ENCODE assay signal across 1 cellular context in the genomic region with DNA sequence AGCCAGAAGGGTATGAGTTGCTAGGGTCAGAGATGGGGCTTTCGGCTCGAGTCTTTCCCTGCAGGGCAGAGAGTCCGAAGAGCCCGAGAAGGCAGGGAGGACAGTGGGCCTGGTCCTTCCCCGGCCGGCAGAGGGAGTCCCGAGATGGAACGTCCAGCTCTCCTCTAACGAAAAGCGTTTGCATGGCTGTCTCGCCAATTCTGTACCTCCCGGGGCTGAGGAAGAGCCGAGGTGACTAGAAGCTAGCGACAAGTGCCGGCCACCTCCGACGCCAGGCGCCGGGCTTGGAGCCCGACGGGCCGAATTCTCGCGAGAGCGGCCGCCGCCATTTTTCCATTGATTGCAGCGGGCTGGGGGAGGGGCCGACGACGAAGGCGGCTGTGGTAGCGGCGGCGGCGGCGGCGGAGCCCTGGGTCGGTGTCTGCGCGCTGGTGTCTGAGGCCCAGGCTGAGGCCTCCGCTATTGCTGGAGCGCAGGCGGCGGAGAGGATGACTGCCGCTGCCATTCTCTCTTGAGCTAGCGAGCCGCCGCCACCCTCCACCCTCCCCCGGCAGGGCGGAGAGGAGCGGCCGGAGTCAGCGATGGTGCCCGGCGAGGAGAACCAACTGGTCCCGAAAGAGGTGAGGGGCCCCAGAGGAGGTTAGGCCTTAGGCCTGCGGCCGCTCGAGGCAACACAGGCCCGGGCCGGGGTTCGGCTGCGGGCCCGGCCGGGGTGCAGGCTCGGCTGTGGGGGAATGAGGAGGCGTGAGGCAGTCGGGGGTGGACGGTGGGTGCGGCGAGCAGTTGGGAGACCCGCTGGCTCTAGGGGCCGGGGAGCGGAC.
TF ChIP-seq lines count a peak whose summit lies in the region.

TSS of gene USP47 (plus strand) at position 368 of the 821 bp plus-strand sequence. CDS start at position 582, 214 bp downstream.

TF ChIP-seq in K562, 482 proteins besides CTCF, POLR2A, EP300 and RAD21 (continued from another document and continues in another):
- TF ChIP-seq ZNF507 (tag; conservative IDR thresholded peaks at IDR 0.05): no peak
- no peak for TF ChIP-seq TARDBP (IDR thresholded peaks at IDR 0.05)
- no peak for TF ChIP-seq ZNF175 (CRISPR knock-in tag; IDR thresholded peaks at IDR 0.05; ENCODE audit: low read depth)
- TF ChIP-seq EGR1 (conservative IDR thresholded peaks at IDR 0.05): peak; percentile 70; the same call in 1 of the 2 replicates
- TF ChIP-seq ZNF785 (CRISPR knock-in tag; IDR thresholded peaks at IDR 0.05): no peak
- peak; percentile 55; the same call in 1 of the 2 replicates for TF ChIP-seq TCF7 (IDR thresholded peaks at IDR 0.05; ENCODE audit: borderline replicate concordance)
- no peak for TF ChIP-seq ZNF146 (CRISPR knock-in tag; IDR thresholded peaks at IDR 0.05; ENCODE audit: unreplicated experiment)
- TF ChIP-seq KAT8 (IDR thresholded peaks at IDR 0.05; ENCODE audit: low read depth): no peak
- TF ChIP-seq TOE1 (IDR thresholded peaks at IDR 0.05; ENCODE audit: borderline replicate concordance): no peak; the same call in 1 of the 2 replicates
- 0 out of 2 replicates have a peak, but pooled peaks have one; percentile 58 for TF ChIP-seq TOE1 (CRISPR knock-in tag; IDR thresholded peaks at IDR 0.05; ENCODE audit: borderline replicate concordance, low read depth)
- TF ChIP-seq, protein P1, sequence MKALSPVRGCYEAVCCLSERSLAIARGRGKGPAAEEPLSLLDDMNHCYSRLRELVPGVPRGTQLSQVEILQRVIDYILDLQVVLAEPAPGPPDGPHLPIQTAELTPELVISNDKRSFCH (CRISPR knock-in tag; IDR thresholded peaks at IDR 0.05): no peak
- TF ChIP-seq, protein P1 (tag; IDR thresholded peaks at IDR 0.05): peak; percentile 83
- TF ChIP-seq, protein P2, sequence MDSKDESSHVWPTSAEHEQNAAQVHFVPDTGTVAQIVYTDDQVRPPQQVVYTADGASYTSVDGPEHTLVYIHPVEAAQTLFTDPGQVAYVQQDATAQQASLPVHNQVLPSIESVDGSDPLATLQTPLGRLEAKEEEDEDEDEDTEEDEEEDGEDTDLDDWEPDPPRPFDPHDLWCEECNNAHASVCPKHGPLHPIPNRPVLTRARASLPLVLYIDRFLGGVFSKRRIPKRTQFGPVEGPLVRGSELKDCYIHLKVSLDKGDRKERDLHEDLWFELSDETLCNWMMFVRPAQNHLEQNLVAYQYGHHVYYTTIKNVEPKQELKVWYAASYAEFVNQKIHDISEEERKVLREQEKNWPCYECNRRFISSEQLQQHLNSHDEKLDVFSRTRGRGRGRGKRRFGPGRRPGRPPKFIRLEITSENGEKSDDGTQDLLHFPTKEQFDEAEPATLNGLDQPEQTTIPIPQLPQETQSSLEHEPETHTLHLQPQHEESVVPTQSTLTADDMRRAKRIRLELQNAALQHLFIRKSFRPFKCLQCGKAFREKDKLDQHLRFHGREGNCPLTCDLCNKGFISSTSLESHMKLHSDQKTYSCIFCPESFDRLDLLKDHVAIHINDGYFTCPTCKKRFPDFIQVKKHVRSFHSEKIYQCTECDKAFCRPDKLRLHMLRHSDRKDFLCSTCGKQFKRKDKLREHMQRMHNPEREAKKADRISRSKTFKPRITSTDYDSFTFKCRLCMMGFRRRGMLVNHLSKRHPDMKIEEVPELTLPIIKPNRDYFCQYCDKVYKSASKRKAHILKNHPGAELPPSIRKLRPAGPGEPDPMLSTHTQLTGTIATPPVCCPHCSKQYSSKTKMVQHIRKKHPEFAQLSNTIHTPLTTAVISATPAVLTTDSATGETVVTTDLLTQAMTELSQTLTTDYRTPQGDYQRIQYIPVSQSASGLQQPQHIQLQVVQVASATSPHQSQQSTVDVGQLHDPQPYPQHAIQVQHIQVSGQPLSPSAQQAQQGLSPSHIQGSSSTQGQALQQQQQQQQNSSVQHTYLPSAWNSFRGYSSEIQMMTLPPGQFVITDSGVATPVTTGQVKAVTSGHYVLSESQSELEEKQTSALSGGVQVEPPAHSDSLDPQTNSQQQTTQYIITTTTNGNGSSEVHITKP (IDR thresholded peaks at IDR 0.05; ENCODE audit: partially characterized antibody): peak; percentile 5
- no peak for TF ChIP-seq PPARD (CRISPR knock-in tag; IDR thresholded peaks at IDR 0.05)
- TF ChIP-seq ARHGAP35 (IDR thresholded peaks at IDR 0.05; ENCODE audit: partially characterized antibody): peak; percentile 78
- no peak for TF ChIP-seq ZNF41 (CRISPR knock-in tag; conservative IDR thresholded peaks at IDR 0.05)
- no peak for TF ChIP-seq HOXB6 (CRISPR knock-in tag; IDR thresholded peaks at IDR 0.05; ENCODE audit: borderline replicate concordance)
- no peak for TF ChIP-seq KLF6 (CRISPR knock-in tag; IDR thresholded peaks at IDR 0.05; ENCODE audit: borderline replicate concordance)
- no peak for TF ChIP-seq CCAR2 (IDR thresholded peaks at IDR 0.05; ENCODE audit: low read depth, low read length)
- no peak for TF ChIP-seq HDAC3 (IDR thresholded peaks at IDR 0.05; ENCODE audit: borderline replicate concordance, partially characterized antibody)
- peak; percentile 27; the same call in 1 of the 2 replicates for TF ChIP-seq TFAP4 (CRISPR knock-in tag; IDR thresholded peaks at IDR 0.05; ENCODE audit: borderline replicate concordance)
- peak; percentile 89 for TF ChIP-seq FIP1L1 (IDR thresholded peaks at IDR 0.05; ENCODE audit: low read depth, low read length, poor library complexity, severe bottlenecking)
- 0 out of 2 replicates have a peak, but pooled peaks have one; percentile 48 for TF ChIP-seq SRSF3 (IDR thresholded peaks at IDR 0.05; ENCODE audit: insufficient read depth, low read length)
- TF ChIP-seq MAZ (CRISPR knock-in tag; conservative IDR thresholded peaks at IDR 0.05 in 1 of 2, IDR thresholded peaks at IDR 0.05 in 1 of 2): peak; percentile 68 to 74; a peak in 3 of 4 replicates
- no peak for TF ChIP-seq ATF1 (CRISPR knock-in tag; IDR thresholded peaks at IDR 0.05)
- peak; percentile 76 for TF ChIP-seq ATF1 (tag; IDR thresholded peaks at IDR 0.05)
- TF ChIP-seq GATAD2A (IDR thresholded peaks at IDR 0.05): no peak
- TF ChIP-seq RBBP5 (IDR thresholded peaks at IDR 0.05; ENCODE audit: borderline replicate concordance, insufficient read depth, low read length, poor library complexity, severe bottlenecking): peak; percentile 95
- TF ChIP-seq HNRNPLL (IDR thresholded peaks at IDR 0.05; ENCODE audit: low read depth, low read length, poor library complexity, severe bottlenecking): peak; percentile 59
- TF ChIP-seq SMAD2 (IDR thresholded peaks at IDR 0.05; ENCODE audit: low read depth, low read length): no peak
- peak; percentile 66; the same call in 1 of the 2 replicates for TF ChIP-seq GTF2E2 (tag; IDR thresholded peaks at IDR 0.05)
- TF ChIP-seq ZNF444 (CRISPR knock-in tag; IDR thresholded peaks at IDR 0.05): 0 out of 2 replicates have a peak, but pooled peaks have one; percentile 28
- no peak for TF ChIP-seq U2AF2 (optimal IDR thresholded peaks at IDR 0.05; ENCODE audit: low read depth, low read length)
- 0 out of 2 replicates have a peak, but pooled peaks have one; percentile 2 for TF ChIP-seq SMARCA4 (IDR thresholded peaks at IDR 0.05)
- no peak for TF ChIP-seq SP2 (IDR thresholded peaks at IDR 0.05; ENCODE audit: extremely low read depth, low read depth, low read length, poor library complexity, severe bottlenecking)
- TF ChIP-seq ZNF282 (CRISPR knock-in tag; IDR thresholded peaks at IDR 0.05): peak; percentile 23; the same call in 1 of the 2 replicates
- TF ChIP-seq SRF (CRISPR knock-in tag; IDR thresholded peaks at IDR 0.05): no peak; a peak in 1 of 4 replicates
- TF ChIP-seq CHD1 (IDR thresholded peaks at IDR 0.05; ENCODE audit: low read length): peak; percentile 30
- no peak for TF ChIP-seq CBFA2T2 (conservative IDR thresholded peaks at IDR 0.05)
- TF ChIP-seq ZNF143 (CRISPR knock-in tag; IDR thresholded peaks at IDR 0.05): no peak
- TF ChIP-seq ILK (tag; IDR thresholded peaks at IDR 0.05; ENCODE audit: borderline replicate concordance, low read depth): no peak
- 0 out of 2 replicates have a peak, but pooled peaks have one; percentile 26 for TF ChIP-seq ETV5 (CRISPR knock-in tag; IDR thresholded peaks at IDR 0.05; ENCODE audit: low read depth)
- TF ChIP-seq, protein P3, sequence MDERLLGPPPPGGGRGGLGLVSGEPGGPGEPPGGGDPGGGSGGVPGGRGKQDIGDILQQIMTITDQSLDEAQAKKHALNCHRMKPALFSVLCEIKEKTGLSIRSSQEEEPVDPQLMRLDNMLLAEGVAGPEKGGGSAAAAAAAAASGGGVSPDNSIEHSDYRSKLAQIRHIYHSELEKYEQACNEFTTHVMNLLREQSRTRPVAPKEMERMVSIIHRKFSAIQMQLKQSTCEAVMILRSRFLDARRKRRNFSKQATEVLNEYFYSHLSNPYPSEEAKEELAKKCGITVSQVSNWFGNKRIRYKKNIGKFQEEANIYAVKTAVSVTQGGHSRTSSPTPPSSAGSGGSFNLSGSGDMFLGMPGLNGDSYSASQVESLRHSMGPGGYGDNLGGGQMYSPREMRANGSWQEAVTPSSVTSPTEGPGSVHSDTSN (CRISPR knock-in tag; IDR thresholded peaks at IDR 0.05; ENCODE audit: low read depth): no peak
- TF ChIP-seq, protein P3 (tag; conservative IDR thresholded peaks at IDR 0.05; ENCODE audit: low read depth): no peak
- peak; percentile 25; the same call in 1 of the 2 replicates for TF ChIP-seq HNRNPL (IDR thresholded peaks at IDR 0.05; ENCODE audit: low read depth, low read length)
- TF ChIP-seq ZNF584 (CRISPR knock-in tag; IDR thresholded peaks at IDR 0.05; ENCODE audit: low read depth): 0 out of 2 replicates have a peak, but pooled peaks have one; percentile 2
- peak; percentile 99 for TF ChIP-seq ZFX (CRISPR knock-in tag; IDR thresholded peaks at IDR 0.05)
- no peak for TF ChIP-seq RFX5 (IDR thresholded peaks at IDR 0.05; ENCODE audit: low read depth, low read length)
- TF ChIP-seq ZNF695 (CRISPR knock-in tag; IDR thresholded peaks at IDR 0.05): no peak
- no peak for TF ChIP-seq SFPQ (IDR thresholded peaks at IDR 0.05; ENCODE audit: low read depth, low read length)
- no peak for TF ChIP-seq ZNF518B (CRISPR knock-in tag; IDR thresholded peaks at IDR 0.05)
- TF ChIP-seq, protein P4, sequence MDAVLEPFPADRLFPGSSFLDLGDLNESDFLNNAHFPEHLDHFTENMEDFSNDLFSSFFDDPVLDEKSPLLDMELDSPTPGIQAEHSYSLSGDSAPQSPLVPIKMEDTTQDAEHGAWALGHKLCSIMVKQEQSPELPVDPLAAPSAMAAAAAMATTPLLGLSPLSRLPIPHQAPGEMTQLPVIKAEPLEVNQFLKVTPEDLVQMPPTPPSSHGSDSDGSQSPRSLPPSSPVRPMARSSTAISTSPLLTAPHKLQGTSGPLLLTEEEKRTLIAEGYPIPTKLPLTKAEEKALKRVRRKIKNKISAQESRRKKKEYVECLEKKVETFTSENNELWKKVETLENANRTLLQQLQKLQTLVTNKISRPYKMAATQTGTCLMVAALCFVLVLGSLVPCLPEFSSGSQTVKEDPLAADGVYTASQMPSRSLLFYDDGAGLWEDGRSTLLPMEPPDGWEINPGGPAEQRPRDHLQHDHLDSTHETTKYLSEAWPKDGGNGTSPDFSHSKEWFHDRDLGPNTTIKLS (IDR thresholded peaks at IDR 0.05; ENCODE audit: borderline replicate concordance, low read depth): peak; percentile 83
- peak; percentile 25 for TF ChIP-seq ZNF316 (IDR thresholded peaks at IDR 0.05)
